31 cellular contexts compared by ENCODE assay signal in the genomic region with DNA sequence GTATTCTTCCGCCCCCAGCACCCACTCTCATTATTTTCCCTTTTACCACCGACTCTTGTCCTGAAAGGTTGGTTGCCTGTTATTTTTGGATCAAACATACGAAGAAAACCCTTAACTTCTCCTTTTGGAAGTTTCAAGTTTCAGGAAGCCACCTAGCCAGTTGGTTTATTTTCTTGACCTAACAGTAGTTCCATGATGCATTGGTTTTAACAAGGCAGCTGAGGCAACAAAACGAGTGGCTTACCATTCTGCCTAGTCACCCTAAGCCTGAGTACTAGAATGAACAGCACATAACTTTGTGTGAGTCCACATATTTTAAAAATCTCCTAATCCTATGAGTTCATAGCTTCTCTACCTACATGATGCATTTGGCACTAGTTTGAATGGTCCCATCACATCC.
"Had no signal": no experiment of that assay in that cellular context is flagged by ENCODE, and none has a peak within 500 bp of the region (broad histone marks: within the 10 kb centered on the region; RNA-seq: fewer than 3 reads in every experiment).

No MANE protein-coding gene starts in this region.

- DNase-seq: activated CD4-positive, alpha-beta memory T cell treated with anti-CD3 and anti-CD28 coated beads for 36 hours; activated CD4-positive, alpha-beta T cell treated with anti-CD3 and anti-CD28 coated beads for 36 hours; activated CD4-positive, alpha-beta T cell treated with anti-CD3 and anti-CD28 coated beads, Interleukin-2, amount 10 ng/mL, durations not matched to agents 24 days and 14 days; activated CD4-positive, CD25-positive, alpha-beta regulatory T cell; activated CD4-positive, CD25-positive, alpha-beta regulatory T cell treated with anti-CD3 and anti-CD28 coated beads, Interleukin-2, amount 50 U/mL, for 72 hours; activated CD8-positive, alpha-beta memory T cell treated with anti-CD3 and anti-CD28 coated beads, Interleukin-2, amount 10 ng/mL, durations not matched to agents 7 days and 5 days; activated CD8-positive, alpha-beta memory T cell treated with anti-CD3 and anti-CD28 coated beads, Interleukin-2, amount 50 U/mL, for 4 hours; activated CD8-positive, alpha-beta T cell treated with anti-CD3 and anti-CD28 coated beads, Interleukin-2, amount 10 ng/mL, durations not matched to agents 7 days and 5 days; activated effector memory CD4-positive, alpha-beta T cell treated with anti-CD3 and anti-CD28 coated beads, Interleukin-2, amount 50 U/mL, for 16 hours; activated naive CD4-positive, alpha-beta T cell treated with anti-CD3 and anti-CD28 coated beads for 36 hours; activated naive CD8-positive, alpha-beta T cell treated with anti-CD3 and anti-CD28 coated beads for 36 hours; activated naive CD8-positive, alpha-beta T cell treated with anti-CD3 and anti-CD28 coated beads, Interleukin-2, amount 50 U/mL, for 24 hours; activated T-cell treated with anti-CD3 and anti-CD28 coated beads, Interleukin-2, amount 50 U/mL, for 1 hour; activated T-cell treated with anti-CD3 and anti-CD28 coated beads, Interleukin-2, amount 50 U/mL, for 48 hours; adrenal gland; amygdala; aorta; body of pancreas; caudate nucleus; cortex of kidney; dermis blood vessel endothelial cell; effector CD4-positive, alpha-beta T cell; effector memory CD8-positive, alpha-beta T cell; erythroblast; foreskin keratinocyte; gastrocnemius medialis; glutamatergic neuron; heart left ventricle; hypothalamus; T1000 had no signal

- ATAC-seq: activated CD4-positive, alpha-beta T cell treated with anti-CD3 and anti-CD28 coated beads for 36 hours; activated CD8-positive, alpha-beta memory T cell treated with anti-CD3 and anti-CD28 coated beads, Interleukin-2, amount 10 ng/mL, durations not matched to agents 7 days and 5 days; activated CD8-positive, alpha-beta T cell treated with anti-CD3 and anti-CD28 coated beads, Interleukin-2, amount 10 ng/mL, durations not matched to agents 7 days and 5 days; activated naive CD8-positive, alpha-beta T cell treated with anti-CD3 and anti-CD28 coated beads, Interleukin-2, amount 50 U/mL, for 24 hours; body of pancreas; effector memory CD8-positive, alpha-beta T cell; foreskin keratinocyte; gastrocnemius medialis; heart left ventricle had no signal

- FAIRE-seq: colon had no signal
